In genomic region chr21:27648560-27648959, GRCh38 we compare ENCODE assay signal across 1 cellular context.
TF ChIP-seq lines count a peak whose summit lies in the region.

No MANE protein-coding gene starts in this region.

TF ChIP-seq in WTC11, 78 proteins besides CTCF, POLR2A, EP300 and RAD21 (continued from another document):
- TF ChIP-seq, protein P1, sequence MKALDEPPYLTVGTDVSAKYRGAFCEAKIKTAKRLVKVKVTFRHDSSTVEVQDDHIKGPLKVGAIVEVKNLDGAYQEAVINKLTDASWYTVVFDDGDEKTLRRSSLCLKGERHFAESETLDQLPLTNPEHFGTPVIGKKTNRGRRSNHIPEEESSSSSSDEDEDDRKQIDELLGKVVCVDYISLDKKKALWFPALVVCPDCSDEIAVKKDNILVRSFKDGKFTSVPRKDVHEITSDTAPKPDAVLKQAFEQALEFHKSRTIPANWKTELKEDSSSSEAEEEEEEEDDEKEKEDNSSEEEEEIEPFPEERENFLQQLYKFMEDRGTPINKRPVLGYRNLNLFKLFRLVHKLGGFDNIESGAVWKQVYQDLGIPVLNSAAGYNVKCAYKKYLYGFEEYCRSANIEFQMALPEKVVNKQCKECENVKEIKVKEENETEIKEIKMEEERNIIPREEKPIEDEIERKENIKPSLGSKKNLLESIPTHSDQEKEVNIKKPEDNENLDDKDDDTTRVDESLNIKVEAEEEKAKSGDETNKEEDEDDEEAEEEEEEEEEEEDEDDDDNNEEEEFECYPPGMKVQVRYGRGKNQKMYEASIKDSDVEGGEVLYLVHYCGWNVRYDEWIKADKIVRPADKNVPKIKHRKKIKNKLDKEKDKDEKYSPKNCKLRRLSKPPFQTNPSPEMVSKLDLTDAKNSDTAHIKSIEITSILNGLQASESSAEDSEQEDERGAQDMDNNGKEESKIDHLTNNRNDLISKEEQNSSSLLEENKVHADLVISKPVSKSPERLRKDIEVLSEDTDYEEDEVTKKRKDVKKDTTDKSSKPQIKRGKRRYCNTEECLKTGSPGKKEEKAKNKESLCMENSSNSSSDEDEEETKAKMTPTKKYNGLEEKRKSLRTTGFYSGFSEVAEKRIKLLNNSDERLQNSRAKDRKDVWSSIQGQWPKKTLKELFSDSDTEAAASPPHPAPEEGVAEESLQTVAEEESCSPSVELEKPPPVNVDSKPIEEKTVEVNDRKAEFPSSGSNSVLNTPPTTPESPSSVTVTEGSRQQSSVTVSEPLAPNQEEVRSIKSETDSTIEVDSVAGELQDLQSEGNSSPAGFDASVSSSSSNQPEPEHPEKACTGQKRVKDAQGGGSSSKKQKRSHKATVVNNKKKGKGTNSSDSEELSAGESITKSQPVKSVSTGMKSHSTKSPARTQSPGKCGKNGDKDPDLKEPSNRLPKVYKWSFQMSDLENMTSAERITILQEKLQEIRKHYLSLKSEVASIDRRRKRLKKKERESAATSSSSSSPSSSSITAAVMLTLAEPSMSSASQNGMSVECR (CRISPR knock-in tag; IDR thresholded peaks at IDR 0.05; ENCODE audit: borderline replicate concordance), result no peak
- TF ChIP-seq FOXK1 (CRISPR knock-in tag; IDR thresholded peaks at IDR 0.05), result no peak
- TF ChIP-seq PRRX2 (CRISPR knock-in tag; IDR thresholded peaks at IDR 0.05), result no peak
- TF ChIP-seq OVOL2 (CRISPR knock-in tag; IDR thresholded peaks at IDR 0.05; ENCODE audit: borderline replicate concordance), result no peak
- no peak for TF ChIP-seq TEAD1 (CRISPR knock-in tag; IDR thresholded peaks at IDR 0.05)
- no peak for TF ChIP-seq ZNF396 (CRISPR knock-in tag; IDR thresholded peaks at IDR 0.05; ENCODE audit: borderline replicate concordance)
- TF ChIP-seq, protein P2, sequence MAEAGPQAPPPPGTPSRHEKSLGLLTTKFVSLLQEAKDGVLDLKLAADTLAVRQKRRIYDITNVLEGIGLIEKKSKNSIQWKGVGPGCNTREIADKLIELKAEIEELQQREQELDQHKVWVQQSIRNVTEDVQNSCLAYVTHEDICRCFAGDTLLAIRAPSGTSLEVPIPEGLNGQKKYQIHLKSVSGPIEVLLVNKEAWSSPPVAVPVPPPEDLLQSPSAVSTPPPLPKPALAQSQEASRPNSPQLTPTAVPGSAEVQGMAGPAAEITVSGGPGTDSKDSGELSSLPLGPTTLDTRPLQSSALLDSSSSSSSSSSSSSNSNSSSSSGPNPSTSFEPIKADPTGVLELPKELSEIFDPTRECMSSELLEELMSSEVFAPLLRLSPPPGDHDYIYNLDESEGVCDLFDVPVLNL (CRISPR knock-in tag; IDR thresholded peaks at IDR 0.05; ENCODE audit: borderline replicate concordance, low read depth), result no peak
- TF ChIP-seq, protein P3, sequence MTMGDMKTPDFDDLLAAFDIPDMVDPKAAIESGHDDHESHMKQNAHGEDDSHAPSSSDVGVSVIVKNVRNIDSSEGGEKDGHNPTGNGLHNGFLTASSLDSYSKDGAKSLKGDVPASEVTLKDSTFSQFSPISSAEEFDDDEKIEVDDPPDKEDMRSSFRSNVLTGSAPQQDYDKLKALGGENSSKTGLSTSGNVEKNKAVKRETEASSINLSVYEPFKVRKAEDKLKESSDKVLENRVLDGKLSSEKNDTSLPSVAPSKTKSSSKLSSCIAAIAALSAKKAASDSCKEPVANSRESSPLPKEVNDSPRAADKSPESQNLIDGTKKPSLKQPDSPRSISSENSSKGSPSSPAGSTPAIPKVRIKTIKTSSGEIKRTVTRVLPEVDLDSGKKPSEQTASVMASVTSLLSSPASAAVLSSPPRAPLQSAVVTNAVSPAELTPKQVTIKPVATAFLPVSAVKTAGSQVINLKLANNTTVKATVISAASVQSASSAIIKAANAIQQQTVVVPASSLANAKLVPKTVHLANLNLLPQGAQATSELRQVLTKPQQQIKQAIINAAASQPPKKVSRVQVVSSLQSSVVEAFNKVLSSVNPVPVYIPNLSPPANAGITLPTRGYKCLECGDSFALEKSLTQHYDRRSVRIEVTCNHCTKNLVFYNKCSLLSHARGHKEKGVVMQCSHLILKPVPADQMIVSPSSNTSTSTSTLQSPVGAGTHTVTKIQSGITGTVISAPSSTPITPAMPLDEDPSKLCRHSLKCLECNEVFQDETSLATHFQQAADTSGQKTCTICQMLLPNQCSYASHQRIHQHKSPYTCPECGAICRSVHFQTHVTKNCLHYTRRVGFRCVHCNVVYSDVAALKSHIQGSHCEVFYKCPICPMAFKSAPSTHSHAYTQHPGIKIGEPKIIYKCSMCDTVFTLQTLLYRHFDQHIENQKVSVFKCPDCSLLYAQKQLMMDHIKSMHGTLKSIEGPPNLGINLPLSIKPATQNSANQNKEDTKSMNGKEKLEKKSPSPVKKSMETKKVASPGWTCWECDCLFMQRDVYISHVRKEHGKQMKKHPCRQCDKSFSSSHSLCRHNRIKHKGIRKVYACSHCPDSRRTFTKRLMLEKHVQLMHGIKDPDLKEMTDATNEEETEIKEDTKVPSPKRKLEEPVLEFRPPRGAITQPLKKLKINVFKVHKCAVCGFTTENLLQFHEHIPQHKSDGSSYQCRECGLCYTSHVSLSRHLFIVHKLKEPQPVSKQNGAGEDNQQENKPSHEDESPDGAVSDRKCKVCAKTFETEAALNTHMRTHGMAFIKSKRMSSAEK (CRISPR knock-in tag; IDR thresholded peaks at IDR 0.05; ENCODE audit: borderline replicate concordance), result no peak
